Comparison of ENCODE assay signal across 12 cellular contexts in genomic region chr2:230671117-230671516, GRCh38. TPM values are rescaled to one million over a fixed set of nuclear protein-coding genes. Genes with fewer than 3 reads are reported as not detected.
DNase-seq lines count a peak whose midpoint lies in the region; ATAC-seq, FAIRE-seq and TF ChIP-seq lines count a peak whose summit lies in the region.
"Had no signal": no experiment of that assay in that cellular context is flagged by ENCODE, and none has a peak within 500 bp of the region (broad histone marks: within the 10 kb centered on the region; RNA-seq: fewer than 3 reads in every experiment).

No MANE protein-coding gene starts in this region.

- peak; percentile 95 for FAIRE-seq in RCC 7860 (lab: Jason Lieb, UNC)

- ATAC-seq in HG03432 (IDR thresholded peaks at IDR 0.05; ENCODE audit: unreplicated experiment) = no peak
- no peak for ATAC-seq in GM19467 (IDR thresholded peaks at IDR 0.05; ENCODE audit: unreplicated experiment)

- no peak for TF ChIP-seq CTCF in fibroblast of mammary gland (conservative IDR thresholded peaks at IDR 0.05; ENCODE audit: control insufficient read depth, insufficient read depth, low read depth, low read length)

- peak; percentile 79 for DNase-seq in A172 (ENCODE audit: low spot score)
- peak; percentile 87 for DNase-seq in ELR (ENCODE audit: low read depth)
- DNase-seq in RCC 7860 (ENCODE audit: low spot score) = peak; percentile 85
- peak; percentile 73 for DNase-seq in fibroblast of mammary gland (ENCODE audit: low read depth)
- DNase-seq in DMS114 treated with DMSO at 0.1 percent for 48 hours (lab: John Stamatoyannopoulos, UW; ENCODE audit: unreplicated experiment) = no peak
- no peak for DNase-seq in stimulated activated naive CD4-positive, alpha-beta T cell (lab: John Stamatoyannopoulos, UW)
- DNase-seq: activated CD4-positive, CD25-positive, alpha-beta regulatory T cell treated with anti-CD3 and anti-CD28 coated beads, Interleukin-2, amount 50 U/mL, for 72 hours; activated naive CD4-positive, alpha-beta T cell treated with anti-CD3 and anti-CD28 coated beads, Interleukin-2, amount 50 U/mL, for 16 hours; CD4-positive, alpha-beta T cell; effector memory CD4-positive, alpha-beta T cell had no signal

- H3K4me3 ChIP-seq in fibroblast of mammary gland (ENCODE audit: control insufficient read depth, low read depth, low read length) = no peak overlapping the region

RNA-seq across cellular contexts. Expression of gene CAB39, which starts 41.5 kb away (rescaled TPM):
- total RNA-seq in A172 (2014; rRNA removed; shearing (Covaris generic)) = 49.8 and 51.9 TPM in 2 replicates

Comparison
In these comparisons a context has a peak if more than half of its experiments do, and no peak if none do; other contexts are left out.
1. DNase-seq: peak in A172 (single experiment), ELR (single experiment), RCC 7860 (single experiment) and fibroblast of mammary gland (single experiment); none in DMS114 treated with DMSO at 0.1 percent for 48 hours (single experiment) and stimulated activated naive CD4-positive, alpha-beta T cell (0 of 6).